ENCODE assay signal across 9 cellular contexts in genomic region chr3:38163117-38163870, GRCh38. TPM values are rescaled to one million over a fixed set of nuclear protein-coding genes. Genes with fewer than 3 reads are reported as not detected.
DNase-seq lines count a peak whose midpoint lies in the region; ATAC-seq and TF ChIP-seq lines count a peak whose summit lies in the region.
"Had no signal": no experiment of that assay in that cellular context is flagged by ENCODE, and none has a peak within 500 bp of the region (broad histone marks: within the 10 kb centered on the region; RNA-seq: fewer than 3 reads in every experiment).

No MANE protein-coding gene starts in this region.

- no peak for ATAC-seq in Right ventricle myocardium inferior
- ATAC-seq in GM21786 (IDR thresholded peaks at IDR 0.05; ENCODE audit: unreplicated experiment) = no peak

- WGBS in transverse colon (ENCODE audit: low coverage in 1 of 2), 2 donors = 86 to 90% methylated on average over 8 to 12 of the region's 12 CpGs

- H3K4me2 ChIP-seq in PC-9 = peak overlapping the region; percentile 88; the same call in 1 of the 2 replicates

- TF ChIP-seq CTCF in PC-9 (conservative IDR thresholded peaks at IDR 0.05) = no peak
- TF ChIP-seq CTCF in epithelial cell of proximal tubule (conservative IDR thresholded peaks at IDR 0.05; ENCODE audit: low read depth, low read length) = peak; percentile 21
- peak; percentile 8 to 23 (median 20) for TF ChIP-seq CTCF in transverse colon (IDR thresholded peaks at IDR 0.05)

- H3K27ac ChIP-seq in PC-9 (peak overlapping the region; percentile 96), transverse colon (peak overlapping the region; percentile 93 to 97 (median 96)), substantia nigra (ENCODE audit: low read depth, low read length, poor library complexity, severe bottlenecking) (no peak overlapping the region)

- no peak overlapping the region for H2AFZ ChIP-seq in PC-9

- H3K4me1 ChIP-seq in PC-9 (replicated peaks; ENCODE audit: insufficient read depth) (peaks cover 26% of the 10 kb centered on the region), transverse colon (peaks cover 8 to 31% (median 18%) of the 10 kb centered on the region in 4 donors)

- in situ Hi-C loops in transverse colon (cut with MboI; ENCODE audit: low pct_ligation_motif_present in 1 of 4, low pct_unique_long_range_greater_than_20kb in 1 of 4, low sequenced_read_pairs in 3 of 4) = no loop called here

- no peaks in the 10 kb centered on the region for H3K27me3 ChIP-seq in PC-9 (ENCODE audit: insufficient read depth, low read depth)
- no peaks in the 10 kb centered on the region for H3K27me3 ChIP-seq in transverse colon

- no peak overlapping the region for H3K4me3 ChIP-seq in PC-9
- no peak overlapping the region for H3K4me3 ChIP-seq in epithelial cell of proximal tubule (ENCODE audit: low read depth, low read length)
- no peak overlapping the region for H3K4me3 ChIP-seq in transverse colon

- no peaks in the 10 kb centered on the region for H4K20me1 ChIP-seq in PC-9 (ENCODE audit: insufficient read depth)

- no peaks in the 10 kb centered on the region for H3K9me2 ChIP-seq in PC-9 (ENCODE audit: insufficient read depth)

- TF ChIP-seq POLR2A in transverse colon (IDR thresholded peaks at IDR 0.05) = no peak

- H3F3A ChIP-seq in PC-9 (ENCODE audit: insufficient read depth, low read depth) = peaks cover 22% of the 10 kb centered on the region

- no peak for TF ChIP-seq EP300 in transverse colon (IDR thresholded peaks at IDR 0.05; ENCODE audit: low read depth)

- peak; percentile 28 for DNase-seq in Right ventricle myocardium inferior (ENCODE audit: missing footprints)
- no peak for DNase-seq in cardiac septum (ENCODE audit: low spot score)
- DNase-seq in PC-9 = no peak
- DNase-seq in epithelial cell of proximal tubule (ENCODE audit: low read depth) = no peak
- no peak for DNase-seq in transverse colon
- no peak for DNase-seq in nucleus accumbens (lab: John Stamatoyannopoulos, UW)
- DNase-seq in substantia nigra (lab: John Stamatoyannopoulos, UW) = no peak

- POLR2A ChIA-PET in PC-9 (lab: Charles Lee; ENCODE audit: unreplicated experiment) = interaction anchor here (0.7 kb wide), 3 partner anchors 8 to 333 kb away, joined by 8 to 10 read pairs (median 9); partner anchors contain the start of genes ACAA1 and EXOG

- H3K9me3 ChIP-seq in PC-9 (ENCODE audit: insufficient read depth, low read depth) (no peaks in the 10 kb centered on the region), transverse colon (no peaks in the 10 kb centered on the region)

- H3K36me3 ChIP-seq in PC-9 (ENCODE audit: low read depth) (no peaks in the 10 kb centered on the region), transverse colon (no peaks in the 10 kb centered on the region)

- intact Hi-C loops in Right ventricle myocardium inferior (cut with DNase I) = no loop called here
- intact Hi-C loops in cardiac septum (cut with DNase I) = loop anchor here (10.0 kb wide), 1 partner anchor 292 kb away; the partner anchor contains the start of gene ACVR2B
- intact Hi-C loops in PC-9 (cut with micrococcal nuclease; ENCODE audit: unreplicated experiment) = no loop called here
- intact Hi-C loops in transverse colon (cut with DNase I; ENCODE audit: low total_unique reads) = no loop called here

- peaks cover 26% of the 10 kb centered on the region for H3K79me2 ChIP-seq in PC-9 (ENCODE audit: low read depth)

- CTCF ChIA-PET in PC-9 (lab: Charles Lee) = interaction anchor here (0.8 kb wide), 1 partner anchor 22 kb away, joined by 5 read pairs; no protein-coding TSS in a partner anchor

- BruUV-seq in PC-9 (replicated peaks; lab: Mats Ljungman, UMichigan) = no TSS peak

RNA-seq across cellular contexts. Expression of gene OXSR1, which starts 2.0 kb away (rescaled TPM):
- 24.6 TPM for total RNA-seq in Right ventricle myocardium inferior
- 30.6 TPM for total RNA-seq in cardiac septum
- total RNA-seq in PC-9 (2021) = 50.2 and 54.3 TPM in 2 replicates
- 34.8 and 39.2 TPM in 2 replicates for total RNA-seq in epithelial cell of proximal tubule
- total RNA-seq in transverse colon = 10 to 100 TPM; 35.9 to 47.9 (median 43.5) TPM

RNA-seq across cellular contexts. Expression of gene MYD88, which starts 24.8 kb away (rescaled TPM):
- total RNA-seq in Right ventricle myocardium inferior (8.8 TPM), cardiac septum (8.5 TPM), PC-9 (2021) (25.0 and 27.4 TPM in 2 replicates), epithelial cell of proximal tubule (47.3 and 51.1 TPM in 2 replicates), transverse colon (10 to 100 TPM; 49.0 to 82.2 (median 76.5) TPM)
- total RNA-seq: G401 had no signal

RNA-seq across cellular contexts. Expression of gene ACAA1, which starts 26.4 kb away (rescaled TPM):
- total RNA-seq in Right ventricle myocardium inferior (116 TPM), cardiac septum (86.8 TPM), PC-9 (2021) (58.9 and 65.8 TPM in 2 replicates), epithelial cell of proximal tubule (37.8 and 56.9 TPM in 2 replicates), transverse colon (100 to 1,000 TPM; 123 to 278 (median 204) TPM)
